9 cellular contexts compared by ENCODE assay signal in genomic region chr17:59332890-59333377, GRCh38. TPM values are rescaled to one million over a fixed set of nuclear protein-coding genes. Genes with fewer than 3 reads are reported as not detected.
DNase-seq lines count a peak whose midpoint lies in the region; ATAC-seq, FAIRE-seq and TF ChIP-seq lines count a peak whose summit lies in the region.
"Had no signal": no experiment of that assay in that cellular context is flagged by ENCODE, and none has a peak within 500 bp of the region (broad histone marks: within the 10 kb centered on the region; RNA-seq: fewer than 3 reads in every experiment).

No MANE protein-coding gene starts in this region.

- H3K9ac ChIP-seq in astrocyte (ENCODE audit: low read length) (peak overlapping the region; percentile 81), smooth muscle cell (ENCODE audit: low read depth) (peak overlapping the region; percentile 80)

- no peaks in the 10 kb centered on the region for H3K36me3 Mint-ChIP-seq in astrocyte (ENCODE audit: low read depth, unreplicated experiment)

- H3K4me3 ChIP-seq in astrocyte (ENCODE audit: insufficient read depth, low read depth, low read length) (peak overlapping the region; percentile 69), smooth muscle cell (peak overlapping the region; percentile 87)

- DNase-seq in activated CD8-positive, alpha-beta memory T cell treated with anti-CD3 and anti-CD28 coated beads, Interleukin-2, amount 50 U/mL, for 48 hours = peak; percentile 54
- no peak for DNase-seq in activated CD8-positive, alpha-beta memory T cell treated with anti-CD3 and anti-CD28 coated beads for 24 hours
- DNase-seq in astrocyte (ENCODE audit: low read depth) (no peak), iris pigment epithelial cell (ENCODE audit: low read depth) (peak; percentile 50), smooth muscle cell (lab: John Stamatoyannopoulos, UW; ENCODE audit: unreplicated experiment) (no peak), NCI-H1694 (lab: John Stamatoyannopoulos, UW) (no peak)

- H3K9me3 ChIP-seq in astrocyte (ENCODE audit: insufficient read depth, low read depth, low read length) (no peaks in the 10 kb centered on the region), smooth muscle cell (replicated peaks; ENCODE audit: low read depth) (no peaks in the 10 kb centered on the region)

- ATAC-seq in HG03139 (IDR thresholded peaks at IDR 0.05; ENCODE audit: unreplicated experiment) (no peak), HG03280 (IDR thresholded peaks at IDR 0.05; ENCODE audit: unreplicated experiment) (no peak)

- H2AFZ ChIP-seq in astrocyte (ENCODE audit: low read depth, low read length) (peak overlapping the region; percentile 82), smooth muscle cell (ENCODE audit: low read depth) (peak overlapping the region; percentile 92)

- FAIRE-seq in astrocyte (lab: Jason Lieb, UNC) = no peak
- FAIRE-seq: colon had no signal

- H3K27ac ChIP-seq in astrocyte (ENCODE audit: low read depth, low read length) = no peak overlapping the region
- no peak overlapping the region for H3K27ac ChIP-seq in smooth muscle cell (ENCODE audit: low read depth)

- peaks cover 26% of the 10 kb centered on the region for H3K27me3 ChIP-seq in astrocyte (ENCODE audit: insufficient read depth, low read length)
- H3K27me3 ChIP-seq in smooth muscle cell (ENCODE audit: low read depth) = no peaks in the 10 kb centered on the region

- H3K27me3 Mint-ChIP-seq in astrocyte (ENCODE audit: low read depth, unreplicated experiment) = no peaks in the 10 kb centered on the region

- H3F3A ChIP-seq in smooth muscle cell (ENCODE audit: low read depth) = peaks cover 3% of the 10 kb centered on the region

- TF ChIP-seq CTCF in astrocyte (IDR thresholded peaks at IDR 0.05; ENCODE audit: insufficient read depth, low read depth, low read length) (no peak), smooth muscle cell (IDR thresholded peaks at IDR 0.05; ENCODE audit: borderline replicate concordance, insufficient read depth, poor library complexity, severe bottlenecking) (no peak)

- peaks cover 47% of the 10 kb centered on the region for H3K4me1 Mint-ChIP-seq in astrocyte (ENCODE audit: low read depth, unreplicated experiment)

- H3K4me3 Mint-ChIP-seq in astrocyte (ENCODE audit: unreplicated experiment) = peak overlapping the region; percentile 95

- WGBS in smooth muscle cell (ENCODE audit: low lambda C conversion rate) = 50% methylated on average over 8 of the region's 8 CpGs

- H3K4me2 ChIP-seq in astrocyte (ENCODE audit: low read length) = peak overlapping the region; percentile 96
- peak overlapping the region; percentile 98 for H3K4me2 ChIP-seq in smooth muscle cell

- H3K36me3 ChIP-seq in astrocyte (ENCODE audit: insufficient read depth, low read length) (no peaks in the 10 kb centered on the region), smooth muscle cell (ENCODE audit: low read depth) (no peaks in the 10 kb centered on the region)

- H3K9me3 Mint-ChIP-seq in astrocyte (ENCODE audit: unreplicated experiment) = no peaks in the 10 kb centered on the region

- H3K4me1 ChIP-seq in astrocyte (ENCODE audit: insufficient read depth, low read length) (peaks cover 14% of the 10 kb centered on the region), smooth muscle cell (ENCODE audit: low read depth) (peaks cover 42% of the 10 kb centered on the region)

- H4K20me1 ChIP-seq in astrocyte (ENCODE audit: insufficient read depth, low read length) (peaks cover 44% of the 10 kb centered on the region), smooth muscle cell (ENCODE audit: low read depth) (peaks cover 43% of the 10 kb centered on the region)

- H3K79me2 ChIP-seq in astrocyte (ENCODE audit: insufficient read depth, low read length) (peaks cover 8% of the 10 kb centered on the region), smooth muscle cell (ENCODE audit: low read depth) (peaks cover 50% of the 10 kb centered on the region)

- H3K27ac Mint-ChIP-seq in astrocyte (ENCODE audit: unreplicated experiment) = peak overlapping the region; percentile 83

RNA-seq across cellular contexts. Expression of gene YPEL2, which starts 1.5 kb away (rescaled TPM):
- total RNA-seq in astrocyte (36.2 and 41.1 TPM in 2 replicates), smooth muscle cell (8.0 and 9.6 TPM in 2 replicates)
- 4.0 and 8.2 TPM in 2 replicates for polyA plus RNA-seq in smooth muscle cell

Comparison
In these comparisons a context has a peak if more than half of its experiments do, and no peak if none do; other contexts are left out.
1. DNase-seq: peak in activated CD8-positive, alpha-beta memory T cell treated with anti-CD3 and anti-CD28 coated beads, Interleukin-2, amount 50 U/mL, for 48 hours (single experiment) and iris pigment epithelial cell (single experiment); none in activated CD8-positive, alpha-beta memory T cell treated with anti-CD3 and anti-CD28 coated beads for 24 hours (single experiment), astrocyte (single experiment), smooth muscle cell (single experiment) and NCI-H1694 (single experiment).